In genomic region chr2:169036717-169037450, GRCh38 we compare ENCODE assay signal across 13 cellular contexts. TPM values are rescaled to one million over a fixed set of nuclear protein-coding genes. Genes with fewer than 3 reads are reported as not detected.
DNase-seq lines count a peak whose midpoint lies in the region; ATAC-seq, FAIRE-seq and TF ChIP-seq lines count a peak whose summit lies in the region.
"Had no signal": no experiment of that assay in that cellular context is flagged by ENCODE, and none has a peak within 500 bp of the region (broad histone marks: within the 10 kb centered on the region; RNA-seq: fewer than 3 reads in every experiment).

No MANE protein-coding gene starts in this region.

- DNase-seq in K562 (ENCODE audit: extremely low read depth in 1 of 4, low spot score in 3 of 4): no peak
- no peak for DNase-seq in stimulated activated CD4-positive, alpha-beta T cell treated with anti-CD3 and anti-CD28 coated beads, Interleukin-4, amount 100 ng/mL, for 24 hours
- no peak for DNase-seq in CD8-positive, alpha-beta T cell
- DNase-seq in adrenal gland: no peak
- no peak for DNase-seq in NCI-H2227 (lab: John Stamatoyannopoulos, UW; ENCODE audit: unreplicated experiment)
- DNase-seq: ovary, substantia nigra had no signal

- in situ Hi-C loops in K562 (cut with MboI): no loop called here

- H3K9me1 ChIP-seq in K562 (ENCODE audit: control insufficient read depth, insufficient read depth, low read length): no peaks in the 10 kb centered on the region

- H3K27ac Mint-ChIP-seq in CD8-positive, alpha-beta T cell: no peak overlapping the region
- H3K27ac Mint-ChIP-seq: activated T-helper 1 cell treated with anti-CD3 and anti-CD28 coated beads, Interleukin-12 subunit alpha, Interleukin-12 subunit beta, Interleukin-2, Interleukin-4 antibody, amounts not matched to agents 30 ng/mL and 10 ng/mL and 1 ng/mL, durations not matched to agents 14 hours and 24 hours and 36 hours had no signal

- no peaks in the 10 kb centered on the region for H3K36me3 ChIP-seq in K562 (ENCODE audit: control insufficient read depth, insufficient read depth, low read length)
- no peaks in the 10 kb centered on the region for H3K36me3 ChIP-seq in CD8-positive, alpha-beta T cell (ENCODE audit: insufficient read depth, low read length)
- H3K36me3 ChIP-seq in adrenal gland (replicated peaks in 1 of 2): no peaks in the 10 kb centered on the region
- H3K36me3 ChIP-seq: BLaER1 treated with 17β-estradiol and CSF1 and Interleukin-3, amounts not matched to agents 10 nM and 100 nM; ovary had no signal

- H3K4me3 Mint-ChIP-seq in CD8-positive, alpha-beta T cell: no peak overlapping the region
- H3K4me3 Mint-ChIP-seq: activated T-helper 1 cell treated with anti-CD3 and anti-CD28 coated beads, Interleukin-12 subunit alpha, Interleukin-12 subunit beta, Interleukin-2, Interleukin-4 antibody, amounts not matched to agents 30 ng/mL and 10 ng/mL and 1 ng/mL, durations not matched to agents 14 hours and 24 hours and 36 hours had no signal

- CTCF ChIA-PET in K562 (lab: Yijun Ruan, JAX; ENCODE audit: low intra/inter-chr PET ratio): no interaction called here
- CTCF ChIA-PET in CD8-positive, alpha-beta T cell (lab: Charles Lee): no interaction called here

- POLR2A ChIA-PET in K562 (lab: Yijun Ruan, JAX): interaction anchor here (0.5 to 1.6 kb wide), 4 partner anchors 11 to 29 kb away, joined by 3 to 4 read pairs (median 3); no protein-coding TSS in a partner anchor
- POLR2A ChIA-PET in CD8-positive, alpha-beta T cell (lab: Charles Lee): interaction anchor here (0.7 kb wide), 1 partner anchor 74 kb away, joined by 4 read pairs; no protein-coding TSS in a partner anchor

- 52% methylated on average over 4 of the region's 4 CpGs for WGBS in K562 (ENCODE audit: insufficient coverage, low coverage, missing lambda C conversion rate)
- WGBS in adrenal gland, 4 donors: 62 to 72% (median 67%) methylated on average over 4 of the region's 4 CpGs

- TF ChIP-seq POLR2A in K562 (conservative IDR thresholded peaks at IDR 0.05) (no peak), adrenal gland (IDR thresholded peaks at IDR 0.05) (no peak)

- BruUV-seq in K562 (replicated peaks; lab: Mats Ljungman, UMichigan): no TSS peak

- H3K79me2 ChIP-seq in K562 (ENCODE audit: control insufficient read depth, insufficient read depth, low read length): no peaks in the 10 kb centered on the region

- peaks cover 20% of the 10 kb centered on the region for H3K4me1 Mint-ChIP-seq in CD8-positive, alpha-beta T cell (ENCODE audit: low read depth)

- H3K27ac ChIP-seq in K562 (ENCODE audit: extremely low read depth, low read depth, low read length) (no peak overlapping the region), adrenal gland (no peak overlapping the region)
- H3K27ac ChIP-seq in CD8-positive, alpha-beta T cell (ENCODE audit: low read depth, low read length): no peak overlapping the region
- H3K27ac ChIP-seq: ovary had no signal

- peaks cover 9% of the 10 kb centered on the region for H3K9me3 Mint-ChIP-seq in CD8-positive, alpha-beta T cell

- H3K27me3 Mint-ChIP-seq in CD8-positive, alpha-beta T cell (ENCODE audit: low read depth): no peaks in the 10 kb centered on the region

- H2AFZ ChIP-seq in K562 (ENCODE audit: low read depth, low read length): no peak overlapping the region

- no peak overlapping the region for H3K4me2 ChIP-seq in K562 (ENCODE audit: insufficient read depth, low read length)

- FAIRE-seq in K562 (lab: Jason Lieb, UNC): no peak

- no peak for TF ChIP-seq RAD21 in K562 (CRISPR knock-in tag; conservative IDR thresholded peaks at IDR 0.05 in 1 of 2, IDR thresholded peaks at IDR 0.05 in 1 of 2)

- H3K9ac ChIP-seq in K562 (ENCODE audit: insufficient read depth in 1 of 2, low read depth in 2 of 2, low read length in 2 of 2): no peak overlapping the region
- H3K9ac ChIP-seq: BLaER1 treated with 17β-estradiol and CSF1 and Interleukin-3, amounts not matched to agents 10 nM and 100 nM had no signal

- H3K4me3 ChIP-seq in K562: no peak overlapping the region
- no peak overlapping the region for H3K4me3 ChIP-seq in CD8-positive, alpha-beta T cell (ENCODE audit: low read depth, low read length)
- no peak overlapping the region for H3K4me3 ChIP-seq in adrenal gland
- H3K4me3 ChIP-seq: BLaER1 treated with 17β-estradiol and CSF1 and Interleukin-3, amounts not matched to agents 10 nM and 100 nM; ovary had no signal

- TF ChIP-seq CTCF in K562 (IDR thresholded peaks at IDR 0.05 in 2 of 3, conservative IDR thresholded peaks at IDR 0.05 in 1 of 3; ENCODE audit: insufficient read depth in 2 of 3, low read depth in 1 of 3, low read length in 3 of 3) (no peak), adrenal gland (IDR thresholded peaks at IDR 0.05) (no peak)
- TF ChIP-seq CTCF in CD8-positive, alpha-beta T cell (IDR thresholded peaks at IDR 0.05): no peak

- H3K27me3 ChIP-seq in K562 (ENCODE audit: control insufficient read depth in 2 of 2, insufficient read depth in 2 of 2, low read length in 2 of 2) (no peaks in the 10 kb centered on the region), adrenal gland (no peaks in the 10 kb centered on the region)
- no peaks in the 10 kb centered on the region for H3K27me3 ChIP-seq in CD8-positive, alpha-beta T cell (ENCODE audit: insufficient read depth, low read length)
- H3K27me3 ChIP-seq: BLaER1 treated with 17β-estradiol and CSF1 and Interleukin-3, amounts not matched to agents 10 nM and 100 nM; ovary had no signal

- no peaks in the 10 kb centered on the region for H4K20me1 ChIP-seq in K562 (replicated peaks; ENCODE audit: control insufficient read depth, insufficient read depth, low read length)
- H4K20me1 ChIP-seq: BLaER1 treated with 17β-estradiol and CSF1 and Interleukin-3, amounts not matched to agents 10 nM and 100 nM had no signal

- intact Hi-C loops in K562 (cut with micrococcal nuclease): no loop called here
- intact Hi-C loops in CD8-positive, alpha-beta T cell (cut with DNase I, micrococcal nuclease): no loop called here
- intact Hi-C loops in adrenal gland (cut with DNase I): no loop called here

- H3K9me3 ChIP-seq in K562 (replicated peaks; ENCODE audit: control insufficient read depth, insufficient read depth, low read depth, low read length) (peaks cover 9% of the 10 kb centered on the region; the same call in 1 of the 2 replicates), adrenal gland (replicated peaks in 1 of 3) (no peaks in the 10 kb centered on the region)
- no peaks in the 10 kb centered on the region for H3K9me3 ChIP-seq in CD8-positive, alpha-beta T cell (ENCODE audit: low read length)
- H3K9me3 ChIP-seq: ovary had no signal

- TF ChIP-seq EP300 in K562 (IDR thresholded peaks at IDR 0.05; ENCODE audit: low read length): no peak

- no peaks in the 10 kb centered on the region for H3K36me3 Mint-ChIP-seq in CD8-positive, alpha-beta T cell

- ATAC-seq in GM18508 (IDR thresholded peaks at IDR 0.05; ENCODE audit: insufficient read depth, unreplicated experiment) (peak; percentile 79), GM21423 (IDR thresholded peaks at IDR 0.05; ENCODE audit: unreplicated experiment) (peak; percentile 53), HG03175 (IDR thresholded peaks at IDR 0.05; ENCODE audit: unreplicated experiment) (peak; percentile 64), K562 (no peak)
- ATAC-seq in CD8-positive, alpha-beta T cell: no peak

- H3K4me1 ChIP-seq in K562 (replicated peaks in 1 of 2; ENCODE audit: control insufficient read depth in 2 of 2, insufficient read depth in 2 of 2, low read length in 2 of 2): peaks cover 0 to 25% of the 10 kb centered on the region in 2 experiments; a peak in 4 of 5 replicates
- H3K4me1 ChIP-seq in CD8-positive, alpha-beta T cell (ENCODE audit: insufficient read depth, low read length): no peaks in the 10 kb centered on the region
- no peaks in the 10 kb centered on the region for H3K4me1 ChIP-seq in adrenal gland (replicated peaks in 1 of 2)

RNA-seq across cellular contexts. Expression of gene ABCB11, which starts 5.8 kb away (rescaled TPM):
- 0.09 and 0.25 TPM in 2 replicates for total RNA-seq in K562 (2011; cell fraction: chromatin; rRNA removed; ENCODE audit: low replicate concordance)
- total RNA-seq in K562 (2011; cell fraction: nucleolus; rRNA removed): 0.13 and 0.17 TPM in 2 replicates
- not detected in 2 replicates for total RNA-seq in K562 (2011; cell fraction: nucleoplasm; rRNA removed)
- 0.08 and 0.23 TPM in 2 replicates for total RNA-seq in K562 (2014; rRNA removed)
- total RNA-seq in K562 (2014; rRNA removed; fragmentation: Illumina TruSeq; extraction: Trizol): 0.10 and 0.11 TPM in 2 replicates
- 0.30 and 0.51 TPM in 2 replicates for total RNA-seq in K562 (2015; rRNA removed; fragmentation: Illumina TruSeq; extraction: Trizol)
- 0.18 and 0.25 TPM in 2 replicates for total RNA-seq in K562 (2021)
- 0.03 and 0.06 TPM in 2 replicates for polyA plus RNA-seq in K562 (2011; rRNA removed)
- 0.01 TPM in 2 replicates for polyA plus RNA-seq in K562 (2011; cell fraction: cytosol; rRNA removed)
- 0.07 and 0.09 TPM in 2 replicates for polyA plus RNA-seq in K562 (2011; cell fraction: nucleus; rRNA removed)
- polyA plus RNA-seq in K562 (2012): 0.12 and 0.40 TPM in 2 replicates
- polyA plus RNA-seq in K562 (2014; fragmentation: Illumina TruSeq; extraction: Trizol): 0.09 and 0.10 TPM in 2 replicates
- under 1 TPM in 1 of 2 experiments, not detected in 1; 0.06 TPM for polyA plus RNA-seq in K562 (2014; fragmentation: Nextera tagmentation; extraction: Ambion mirVana)
- 0.04 and 0.08 TPM in 2 replicates for polyA plus RNA-seq in K562 (2014; rRNA removed)
- 0.04 and 0.06 TPM in 2 replicates for polyA minus RNA-seq in K562 (2011; rRNA and poly(A)+ RNA removed)
- polyA minus RNA-seq in K562 (2011; cell fraction: cytosol; rRNA and poly(A)+ RNA removed): not detected in 2 replicates
- 0.11 and 0.13 TPM in 2 replicates for polyA minus RNA-seq in K562 (2011; cell fraction: nucleus; rRNA and poly(A)+ RNA removed)
- not detected for total RNA-seq in CD8-positive, alpha-beta T cell
- total RNA-seq in adrenal gland: under 1 TPM in 2 of 8 donors, not detected in 6; 0.31 to 0.35 TPM
- under 1 TPM in 2 of 3 donors, not detected in 1; 0.05 to 0.13 TPM for polyA plus RNA-seq in adrenal gland
- total RNA-seq: activated T-helper 1 cell treated with anti-CD3 and anti-CD28 coated beads, Interleukin-12 subunit alpha, Interleukin-12 subunit beta, Interleukin-2, Interleukin-4 antibody, amounts not matched to agents 30 ng/mL and 10 ng/mL and 1 ng/mL, durations not matched to agents 14 hours and 24 hours and 36 hours had no signal

RNA-seq across cellular contexts. Expression of gene DHRS9, which starts 32.5 kb away (rescaled TPM):
- total RNA-seq in K562 (2011; cell fraction: chromatin; rRNA removed; ENCODE audit: low replicate concordance): 0.28 and 0.58 TPM in 2 replicates
- total RNA-seq in K562 (2011; cell fraction: nucleolus; rRNA removed): 0.50 and 0.53 TPM in 2 replicates
- total RNA-seq in K562 (2011; cell fraction: nucleoplasm; rRNA removed): 0.73 and 0.99 TPM in 2 replicates
- 0.08 and 0.27 TPM in 2 replicates for total RNA-seq in K562 (2014; rRNA removed)
- 0.32 and 0.69 TPM in 2 replicates for total RNA-seq in K562 (2014; rRNA removed; fragmentation: Illumina TruSeq; extraction: Trizol)
- total RNA-seq in K562 (2015; rRNA removed; fragmentation: Illumina TruSeq; extraction: Trizol): 1.5 and 1.8 TPM in 2 replicates
- total RNA-seq in K562 (2021): 0.27 and 0.49 TPM in 2 replicates
- polyA plus RNA-seq in K562 (2011; rRNA removed): 0.54 and 0.71 TPM in 2 replicates
- 0.19 TPM in 2 replicates for polyA plus RNA-seq in K562 (2011; cell fraction: cytosol; rRNA removed)
- 0.18 and 0.59 TPM in 2 replicates for polyA plus RNA-seq in K562 (2011; cell fraction: nucleus; rRNA removed)
- 0.76 and 0.79 TPM in 2 replicates for polyA plus RNA-seq in K562 (2012)
- polyA plus RNA-seq in K562 (2014; fragmentation: Illumina TruSeq; extraction: Trizol): 0.43 and 0.54 TPM in 2 replicates
- polyA plus RNA-seq in K562 (2014; fragmentation: Nextera tagmentation; extraction: Ambion mirVana): 1 to 10 TPM; 1.4 to 1.7 TPM
- polyA plus RNA-seq in K562 (2014; rRNA removed): 0.65 and 1.9 TPM in 2 replicates
- polyA minus RNA-seq in K562 (2011; rRNA and poly(A)+ RNA removed): 0.28 and 0.39 TPM in 2 replicates
- polyA minus RNA-seq in K562 (2011; cell fraction: cytosol; rRNA and poly(A)+ RNA removed): not detected in 2 replicates
- polyA minus RNA-seq in K562 (2011; cell fraction: nucleus; rRNA and poly(A)+ RNA removed): 0.27 and 0.33 TPM in 2 replicates
- not detected for total RNA-seq in CD8-positive, alpha-beta T cell
- total RNA-seq in adrenal gland: 1 to 10 TPM in 1 of 8 donors, under 1 TPM in 2, not detected in 5; 0.28 to 1.2 (median 0.61) TPM
- 1 to 10 TPM in 1 of 3 donors, under 1 TPM in 2; 0.09 to 1.7 (median 0.27) TPM for polyA plus RNA-seq in adrenal gland
- total RNA-seq: M059J had no signal

Comparison
In these comparisons a context has a peak if more than half of its experiments do, and no peak if none do; other contexts are left out.
1. ATAC-seq: peak in GM18508 (single experiment), GM21423 (single experiment) and HG03175 (single experiment); none in K562 (single experiment) and CD8-positive, alpha-beta T cell (single experiment).